6 cellular contexts compared by ENCODE assay signal in genomic region chr1:169900567-169900966, GRCh38.
"Had no signal": no experiment of that assay in that cellular context is flagged by ENCODE, and none has a peak within 500 bp of the region (broad histone marks: within the 10 kb centered on the region; RNA-seq: fewer than 3 reads in every experiment).

No MANE protein-coding gene starts in this region.

- H3K27ac ChIP-seq: GM23248, KMS-11 had no signal

- H3K4me1 ChIP-seq: HAP-1 had no signal

- H3K9me3 ChIP-seq: HAP-1 had no signal

- DNase-seq: GM23248, GOT3, H7, KBM-7 had no signal

- H3K36me3 ChIP-seq: HAP-1 had no signal

- H3K9ac ChIP-seq: GM23248, KMS-11 had no signal

- H3K4me3 ChIP-seq: GM23248, HAP-1 had no signal
